Comparison of ENCODE assay signal across 18 cellular contexts in genomic region chr6:6785163-6785521, GRCh38.
"Had no signal": no experiment of that assay in that cellular context is flagged by ENCODE, and none has a peak within 500 bp of the region (broad histone marks: within the 10 kb centered on the region; RNA-seq: fewer than 3 reads in every experiment).

No MANE protein-coding gene starts in this region.

- H3K27ac Mint-ChIP-seq: activated CD8-positive, alpha-beta memory T cell treated with anti-CD3 and anti-CD28 coated beads, Interleukin-2, amount 10 ng/mL, durations not matched to agents 7 days and 5 days; activated naive CD4-positive, alpha-beta T cell treated with anti-CD3 and anti-CD28 coated beads, Interleukin-2, amount 50 U/mL, for 72 hours; activated T-cell treated with anti-CD3 and anti-CD28 coated beads, Interleukin-2, amount 50 U/mL, for 24 hours had no signal

- H3K9me3 Mint-ChIP-seq: activated naive CD4-positive, alpha-beta T cell treated with anti-CD3 and anti-CD28 coated beads, Interleukin-2, amount 50 U/mL, for 72 hours; activated T-cell treated with anti-CD3 and anti-CD28 coated beads, Interleukin-2, amount 50 U/mL, for 24 hours; naive thymus-derived CD8-positive, alpha-beta T cell had no signal

- H3K4me3 ChIP-seq: gastroesophageal sphincter, hepatocyte, prostate gland, stomach, tibial artery, vagina had no signal

- H3K4me1 ChIP-seq: prostate gland, vagina had no signal

- H3K36me3 ChIP-seq: gastroesophageal sphincter, prostate gland, stomach, tibial artery, vagina had no signal

- H3K4me2 ChIP-seq: hepatocyte had no signal

- H3K27me3 ChIP-seq: gastroesophageal sphincter, hepatocyte, stomach, tibial artery, vagina had no signal

- H3K9me3 ChIP-seq: gastroesophageal sphincter, prostate gland, stomach, tibial artery, vagina had no signal

- ATAC-seq: activated CD8-positive, alpha-beta memory T cell treated with anti-CD3 and anti-CD28 coated beads, Interleukin-2, amount 10 ng/mL, durations not matched to agents 7 days and 5 days; activated naive CD4-positive, alpha-beta T cell treated with anti-CD3 and anti-CD28 coated beads, Interleukin-2, amount 50 U/mL, for 72 hours; gastroesophageal sphincter; naive thymus-derived CD8-positive, alpha-beta T cell had no signal

- DNase-seq: activated CD4-positive, alpha-beta T cell treated with anti-CD3 and anti-CD28 coated beads, Interleukin-2, amount 50 U/mL, for 48 hours; activated CD4-positive, CD25-positive, alpha-beta regulatory T cell treated with anti-CD3 and anti-CD28 coated beads, Interleukin-2, amount 50 U/mL, for 72 hours; activated CD8-positive, alpha-beta memory T cell treated with anti-CD3 and anti-CD28 coated beads, Interleukin-2, amount 10 ng/mL, durations not matched to agents 7 days and 5 days; activated effector memory CD4-positive, alpha-beta T cell treated with anti-CD3 and anti-CD28 coated beads, Interleukin-2, amount 50 U/mL, for 16 hours; activated T-cell treated with anti-CD3 and anti-CD28 coated beads, Interleukin-2, amount 50 U/mL, for 24 hours; effector CD4-positive, alpha-beta T cell; kidney glomerular epithelial cell; naive thymus-derived CD8-positive, alpha-beta T cell; stimulated activated CD4-positive, alpha-beta T cell treated with anti-CD3 and anti-CD28 coated beads, Interleukin-4, amount 100 ng/mL, for 1 hour; stomach; tibial artery had no signal

- H3K79me2 ChIP-seq: hepatocyte had no signal

- H3K36me3 Mint-ChIP-seq: activated naive CD4-positive, alpha-beta T cell treated with anti-CD3 and anti-CD28 coated beads, Interleukin-2, amount 50 U/mL, for 72 hours; naive thymus-derived CD8-positive, alpha-beta T cell had no signal

- H2AFZ ChIP-seq: hepatocyte had no signal

- FAIRE-seq: colon, endothelial cell of umbilical vein had no signal

- H3K4me3 Mint-ChIP-seq: activated CD8-positive, alpha-beta memory T cell treated with anti-CD3 and anti-CD28 coated beads, Interleukin-2, amount 10 ng/mL, durations not matched to agents 7 days and 5 days; activated T-cell treated with anti-CD3 and anti-CD28 coated beads, Interleukin-2, amount 50 U/mL, for 24 hours; naive thymus-derived CD8-positive, alpha-beta T cell had no signal

- H3K27ac ChIP-seq: gastroesophageal sphincter, hepatocyte, prostate gland, stomach, tibial artery, vagina had no signal
